In the genomic region with DNA sequence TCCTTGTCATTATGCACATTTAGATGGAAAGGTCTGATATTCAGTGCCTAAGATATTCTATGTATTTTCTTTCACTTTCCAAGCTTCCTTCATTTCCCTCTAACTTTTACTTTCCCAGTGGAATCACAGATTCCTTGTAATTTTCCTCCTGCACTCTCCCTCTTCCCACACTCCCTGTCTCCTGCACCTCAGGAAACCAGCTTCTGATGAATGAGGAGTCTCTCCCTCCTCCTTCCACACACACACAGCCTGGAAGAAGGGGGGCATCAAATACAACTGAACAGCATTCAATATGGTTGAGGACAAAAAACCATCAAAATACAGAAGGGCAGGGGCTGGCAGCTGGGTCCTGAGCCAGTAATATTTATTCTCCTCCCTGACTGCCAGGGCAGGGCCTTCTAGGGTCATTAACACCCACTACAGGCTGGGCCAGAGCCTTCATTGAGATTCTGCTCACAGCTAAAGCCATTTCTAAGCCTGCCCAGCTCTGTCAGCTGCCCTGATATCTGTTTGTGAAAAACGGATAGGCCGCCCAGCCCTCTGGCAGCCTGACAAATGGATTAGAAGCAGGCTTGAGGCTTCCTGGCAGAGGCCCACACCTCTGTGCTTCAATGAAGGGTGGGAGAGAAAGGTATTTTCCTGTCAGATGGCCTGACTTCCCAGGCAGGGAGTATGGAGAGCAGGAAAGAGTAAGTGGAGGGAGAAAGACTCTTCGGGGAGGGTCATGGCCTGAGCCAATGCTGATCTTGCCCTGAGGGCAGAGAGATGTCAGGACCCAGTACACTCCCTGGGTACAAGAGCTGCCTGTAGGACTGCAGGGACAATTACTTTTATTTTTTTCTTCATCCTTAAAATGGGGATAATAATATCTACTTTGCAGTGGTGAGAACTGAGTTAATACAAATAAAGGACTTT, we compare ENCODE assay signal across 11 cellular contexts.
DNase-seq lines count a peak whose midpoint lies in the region; ATAC-seq and TF ChIP-seq lines count a peak whose summit lies in the region.
"Had no signal": no experiment of that assay in that cellular context is flagged by ENCODE, and none has a peak within 500 bp of the region (broad histone marks: within the 10 kb centered on the region; RNA-seq: fewer than 3 reads in every experiment).

No MANE protein-coding gene starts in this region.

- no peak for ATAC-seq in HG02885 (IDR thresholded peaks at IDR 0.05; ENCODE audit: poor library complexity, unreplicated experiment)
- ATAC-seq in stimulated activated naive CD8-positive, alpha-beta T cell treated with anti-CD3 and anti-CD28 coated beads, Interleukin-15, Interleukin-2, amounts not matched to agents 100 U/mL and 50 U/mL, for 24 hours: no peak

- H3K36me3 ChIP-seq in stomach: no peaks in the 10 kb centered on the region

- TF ChIP-seq EP300 in stomach (IDR thresholded peaks at IDR 0.05): no peak

- H3K27ac ChIP-seq in angular gyrus (ENCODE audit: low read depth, low read length) (peak overlapping the region; percentile 70), stomach (no peak overlapping the region)
- H3K27ac ChIP-seq: VCaP had no signal

- WGBS in stomach, 5 donors: 30 to 44% (median 33%) methylated on average over 3 of the region's 3 CpGs

- H3K4me1 ChIP-seq in stomach: peaks cover 0 to 16% (median 3%) of the 10 kb centered on the region in 4 donors

- H3K4me3 ChIP-seq in stomach: no peak overlapping the region

- DNase-seq in NCI-H1694 treated with DMSO at 0.1 percent for 48 hours (lab: John Stamatoyannopoulos, UW): peak; percentile 15
- DNase-seq in inferior parietal cortex (ENCODE audit: extremely low spot score): peak; percentile 55
- DNase-seq in stomach: peak; percentile 38
- DNase-seq in activated CD8-positive, alpha-beta memory T cell treated with anti-CD3 and anti-CD28 coated beads, Interleukin-2, amount 50 U/mL, for 48 hours: no peak
- no peak for DNase-seq in stimulated activated naive CD8-positive, alpha-beta T cell treated with anti-CD3 and anti-CD28 coated beads, Interleukin-15, Interleukin-2, amounts not matched to agents 100 U/mL and 50 U/mL, for 24 hours
- DNase-seq in NCI-H226: no peak
- DNase-seq: Kasumi-1; stimulated activated CD4-positive, alpha-beta T cell treated with anti-CD3 and anti-CD28 coated beads, Interleukin-12 subunit alpha, Interleukin-12 subunit beta, amount 100 ng/mL, for 4 hours had no signal

- TF ChIP-seq POLR2A in stomach (IDR thresholded peaks at IDR 0.05): no peak

- intact Hi-C loops in stomach (cut with DNase I; ENCODE audit: low total_unique reads): no loop called here

- no peak for TF ChIP-seq CTCF in stomach (IDR thresholded peaks at IDR 0.05)

- no peaks in the 10 kb centered on the region for H3K9me3 ChIP-seq in stomach

- H3K27me3 ChIP-seq in stomach: no peaks in the 10 kb centered on the region

Comparison
In these comparisons a context has a peak if more than half of its experiments do, and no peak if none do; other contexts are left out.
1. DNase-seq: peak in NCI-H1694 treated with DMSO at 0.1 percent for 48 hours (single experiment), inferior parietal cortex (single experiment) and stomach (single experiment); none in activated CD8-positive, alpha-beta memory T cell treated with anti-CD3 and anti-CD28 coated beads, Interleukin-2, amount 50 U/mL, for 48 hours (single experiment), stimulated activated naive CD8-positive, alpha-beta T cell treated with anti-CD3 and anti-CD28 coated beads, Interleukin-15, Interleukin-2, amounts not matched to agents 100 U/mL and 50 U/mL, for 24 hours (single experiment) and NCI-H226 (single experiment).